Comparison of ENCODE assay signal across 8 cellular contexts in the genomic region with DNA sequence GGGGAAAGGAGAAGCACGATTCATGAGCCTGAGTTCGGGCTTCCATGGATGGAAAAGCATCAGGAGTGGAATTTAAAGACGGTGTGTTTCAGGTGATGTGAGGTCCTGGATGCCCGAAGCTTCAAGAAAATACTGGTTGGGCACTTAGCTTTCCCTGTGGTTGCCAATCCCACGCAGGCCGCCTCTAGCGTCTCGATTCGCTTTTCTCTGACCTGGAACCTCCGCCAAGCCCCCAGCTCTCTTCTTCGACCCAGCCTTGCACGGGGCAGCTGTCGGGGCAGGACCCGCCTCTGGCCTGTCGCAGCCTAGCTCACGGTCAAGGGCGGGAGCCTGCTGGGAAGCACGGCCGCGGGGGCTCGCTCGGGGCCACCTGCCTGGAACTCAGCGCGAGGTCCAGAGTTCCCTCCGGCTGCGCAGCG. TPM values are rescaled to one million over a fixed set of nuclear protein-coding genes. Genes with fewer than 3 reads are reported as not detected.
DNase-seq lines count a peak whose midpoint lies in the region; ATAC-seq and TF ChIP-seq lines count a peak whose summit lies in the region.

No MANE protein-coding gene starts in this region.

- peaks cover 0 to 10% of the 10 kb centered on the region in 2 donors for H3K36me3 ChIP-seq in lung (ENCODE audit: control insufficient read depth in 2 of 2, insufficient read depth in 2 of 2, low read length in 2 of 2)
- peaks cover 7% of the 10 kb centered on the region for H3K36me3 ChIP-seq in thoracic aorta

- H3K9me3 ChIP-seq in lung (ENCODE audit: control insufficient read depth in 2 of 2, insufficient read depth in 1 of 2, low read length in 1 of 2), result peaks cover 4 to 6% of the 10 kb centered on the region in 2 donors
- H3K9me3 ChIP-seq in thoracic aorta, result no peaks in the 10 kb centered on the region

- peaks cover 54% of the 10 kb centered on the region for H3K27me3 Mint-ChIP-seq in activated CD8-positive, alpha-beta memory T cell treated with anti-CD3 and anti-CD28 coated beads, Interleukin-2, amount 10 ng/mL, durations not matched to agents 7 days and 5 days
- H3K27me3 Mint-ChIP-seq in brain, result peaks cover 56% of the 10 kb centered on the region

- no peaks in the 10 kb centered on the region for H3K9me3 Mint-ChIP-seq in activated CD8-positive, alpha-beta memory T cell treated with anti-CD3 and anti-CD28 coated beads, Interleukin-2, amount 10 ng/mL, durations not matched to agents 7 days and 5 days (ENCODE audit: low read depth)
- H3K9me3 Mint-ChIP-seq in brain, result peaks cover 14 to 33% (median 18%) of the 10 kb centered on the region in 5 experiments

- peak overlapping the region; percentile 76 for H3K4me3 ChIP-seq in lung
- H3K4me3 ChIP-seq in thoracic aorta, result peak overlapping the region; percentile 88

- no peaks in the 10 kb centered on the region for H3K27me3 ChIP-seq in lung (ENCODE audit: control insufficient read depth, insufficient read depth)
- H3K27me3 ChIP-seq in thoracic aorta (replicated peaks; ENCODE audit: insufficient read depth), result no peaks in the 10 kb centered on the region

- 12 to 13% methylated on average over 27 of the region's 27 CpGs for WGBS in lung, 2 donors

- DNase-seq in activated CD8-positive, alpha-beta memory T cell treated with anti-CD3 and anti-CD28 coated beads, Interleukin-2, amount 10 ng/mL, durations not matched to agents 7 days and 5 days, result no peak
- no peak for DNase-seq in activated CD8-positive, alpha-beta memory T cell treated with anti-CD3 and anti-CD28 coated beads for 24 hours
- DNase-seq in lung (ENCODE audit: low spot score) (no peak), thoracic aorta (ENCODE audit: low spot score) (no peak), SK-N-DZ (ENCODE audit: low spot score) (no peak)

- H3K4me3 Mint-ChIP-seq in activated CD8-positive, alpha-beta memory T cell treated with anti-CD3 and anti-CD28 coated beads, Interleukin-2, amount 10 ng/mL, durations not matched to agents 7 days and 5 days, result peak overlapping the region; percentile 4
- H3K4me3 Mint-ChIP-seq in brain, result peak overlapping the region; percentile 54 to 79 (median 67)

- TF ChIP-seq CTCF in brain (conservative IDR thresholded peaks at IDR 0.05) (no peak), lung (IDR thresholded peaks at IDR 0.05; ENCODE audit: control extremely low read depth, extremely low read depth) (no peak), thoracic aorta (IDR thresholded peaks at IDR 0.05) (no peak)

- H3K36me3 Mint-ChIP-seq in activated CD8-positive, alpha-beta memory T cell treated with anti-CD3 and anti-CD28 coated beads, Interleukin-2, amount 10 ng/mL, durations not matched to agents 7 days and 5 days, result peaks cover 2% of the 10 kb centered on the region
- no peaks in the 10 kb centered on the region for H3K36me3 Mint-ChIP-seq in brain

- ATAC-seq in activated CD8-positive, alpha-beta memory T cell treated with anti-CD3 and anti-CD28 coated beads, Interleukin-2, amount 10 ng/mL, durations not matched to agents 7 days and 5 days, result no peak
- ATAC-seq in lung (ENCODE audit: insufficient read depth, low FRiP score) (no peak), thoracic aorta (ENCODE audit: insufficient number of reproducible peaks, low FRiP score, low read depth) (no peak), HG03139 (IDR thresholded peaks at IDR 0.05; ENCODE audit: unreplicated experiment) (no peak), HG03097 (IDR thresholded peaks at IDR 0.05; ENCODE audit: low FRiP score, unreplicated experiment) (no peak)

- CTCF ChIA-PET in activated CD8-positive, alpha-beta memory T cell treated with anti-CD3 and anti-CD28 coated beads, Interleukin-2, amount 10 ng/mL, durations not matched to agents 7 days and 5 days (lab: Charles Lee), result interaction anchor here (1.0 to 1.3 kb wide), 2 partner anchors 58 to 66 kb away, joined by 3 to 4 read pairs; no protein-coding TSS in a partner anchor

- H3K4me1 Mint-ChIP-seq in activated CD8-positive, alpha-beta memory T cell treated with anti-CD3 and anti-CD28 coated beads, Interleukin-2, amount 10 ng/mL, durations not matched to agents 7 days and 5 days, result peaks cover 8% of the 10 kb centered on the region
- H3K4me1 Mint-ChIP-seq in brain, result peaks cover 13% of the 10 kb centered on the region

- H3K27ac ChIP-seq in lung (ENCODE audit: low read depth in 1 of 2, low read length in 1 of 2) (peak overlapping the region in 1 of 2 donors; percentile 84), thoracic aorta (peak overlapping the region; percentile 40 to 65)

- no peak overlapping the region for H3K27ac Mint-ChIP-seq in activated CD8-positive, alpha-beta memory T cell treated with anti-CD3 and anti-CD28 coated beads, Interleukin-2, amount 10 ng/mL, durations not matched to agents 7 days and 5 days
- no peak overlapping the region for H3K27ac Mint-ChIP-seq in brain

- H3K4me1 ChIP-seq in lung (ENCODE audit: control insufficient read depth in 2 of 2, insufficient read depth in 2 of 2, low read length in 2 of 2), result peaks cover 0 to 8% of the 10 kb centered on the region in 2 donors
- H3K4me1 ChIP-seq in thoracic aorta (ENCODE audit: control insufficient read depth in 1 of 2, low read depth in 2 of 2), result peaks cover 2 to 5% of the 10 kb centered on the region in 2 donors

RNA-seq across cellular contexts. Expression of gene TLR2, which starts 0.3 kb away (rescaled TPM):
- total RNA-seq in activated CD8-positive, alpha-beta memory T cell treated with anti-CD3 and anti-CD28 coated beads, Interleukin-2, amount 10 ng/mL, durations not matched to agents 7 days and 5 days, result under 1 TPM in 1 of 2 experiments, not detected in 1; 0.41 TPM
- polyA plus RNA-seq in brain (ENCODE audit: insufficient read depth, low read depth, low replicate concordance) (0.68 TPM), lung (100 to 1,000 TPM in 1 of 2 donors, 10 to 100 TPM in 1; 27.5 to 190 TPM)
- total RNA-seq in lung (100 to 1,000 TPM in 1 of 2 donors, 10 to 100 TPM in 1; 93.6 to 186 TPM), thoracic aorta (10 to 100 TPM; 68.5 to 77.7 TPM)
- 0.06 and 0.17 TPM in 2 replicates for polyA plus RNA-seq in SK-N-DZ (2014; cell fraction: cytosol; rRNA removed)
- 0.80 and 1.1 TPM in 2 replicates for polyA plus RNA-seq in SK-N-DZ (2014; cell fraction: nucleus; rRNA removed)

Comparison
In these comparisons a context has a peak if more than half of its experiments do, and no peak if none do; other contexts are left out.
1. RNA of gene TLR2, which starts 0.3 kb away (total RNA-seq): 93.6 to 186 TPM in lung and 68.5 to 77.7 TPM in thoracic aorta; 0.41 TPM in activated CD8-positive, alpha-beta memory T cell treated with anti-CD3 and anti-CD28 coated beads, Interleukin-2, amount 10 ng/mL, durations not matched to agents 7 days and 5 days; every median in the first group is over 10 times any median in the second.